ENCODE assay signal across 13 cellular contexts in the genomic region with DNA sequence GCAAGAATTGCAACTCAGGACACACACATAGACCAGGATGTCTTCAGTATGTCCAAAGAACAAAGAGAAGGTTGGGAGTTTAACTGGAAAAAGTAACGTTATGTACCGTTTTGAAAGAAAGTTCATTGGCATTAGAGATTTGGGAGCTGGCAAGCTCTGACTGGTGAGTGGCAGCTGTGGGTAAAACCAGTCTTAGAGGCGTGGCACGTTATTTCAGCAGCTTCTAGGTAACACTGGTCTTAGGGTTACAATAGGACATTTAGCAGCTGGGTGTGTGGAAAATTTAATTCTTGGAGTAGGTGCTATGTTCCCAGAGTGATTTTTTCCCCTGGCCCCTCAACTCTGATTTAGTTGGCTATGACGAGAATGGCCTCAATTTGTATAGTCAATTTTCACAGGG.
"Had no signal": no experiment of that assay in that cellular context is flagged by ENCODE, and none has a peak within 500 bp of the region (broad histone marks: within the 10 kb centered on the region; RNA-seq: fewer than 3 reads in every experiment).

No MANE protein-coding gene starts in this region.

- H3K27me3 ChIP-seq: brain microvascular endothelial cell, esophagus squamous epithelium, gastroesophageal sphincter, heart right ventricle had no signal

- H3K9me3 ChIP-seq: esophagus squamous epithelium had no signal

- H3K36me3 Mint-ChIP-seq: T-cell had no signal

- H3K27ac ChIP-seq: brain microvascular endothelial cell, gastroesophageal sphincter, heart right ventricle, WERI-Rb-1 had no signal

- H3K27ac Mint-ChIP-seq: activated B cell treated with CpG ODN at 0.5 μM for 24 hours; activated CD8-positive, alpha-beta T cell treated with anti-CD3 and anti-CD28 coated beads for 36 hours; T-cell; T-helper 1 cell treated with Interleukin-12 subunit alpha and Interleukin-12 subunit beta and Interleukin-4 antibody, amounts not matched to agents 30 μg/mL and 1 μg/mL, for 36 hours had no signal

- H3K36me3 ChIP-seq: brain microvascular endothelial cell, esophagus squamous epithelium, gastroesophageal sphincter, heart right ventricle, WERI-Rb-1 had no signal

- H3K9me3 Mint-ChIP-seq: activated CD8-positive, alpha-beta T cell treated with anti-CD3 and anti-CD28 coated beads for 36 hours; activated T-cell treated with anti-CD3 and anti-CD28 coated beads, Interleukin-2, amount 50 U/mL, for 4 hours; activated T-helper 17 cell treated with anti-CD3 and anti-CD28 coated beads, Interleukin-2, amount 50 U/mL, for 72 hours; T-helper 1 cell treated with Interleukin-12 subunit alpha and Interleukin-12 subunit beta and Interleukin-4 antibody, amounts not matched to agents 30 μg/mL and 1 μg/mL, for 36 hours had no signal

- H3K4me3 Mint-ChIP-seq: activated B cell treated with CpG ODN at 0.5 μM for 24 hours; activated CD8-positive, alpha-beta T cell treated with anti-CD3 and anti-CD28 coated beads for 36 hours; activated naive CD8-positive, alpha-beta T cell; activated T-cell treated with anti-CD3 and anti-CD28 coated beads, Interleukin-2, amount 50 U/mL, for 4 hours; T-cell; T-helper 1 cell treated with Interleukin-12 subunit alpha and Interleukin-12 subunit beta and Interleukin-4 antibody, amounts not matched to agents 30 μg/mL and 1 μg/mL, for 36 hours had no signal

- H3K27me3 Mint-ChIP-seq: activated B cell treated with CpG ODN at 0.5 μM for 24 hours; activated CD8-positive, alpha-beta T cell treated with anti-CD3 and anti-CD28 coated beads for 36 hours; activated naive CD8-positive, alpha-beta T cell; activated T-helper 17 cell treated with anti-CD3 and anti-CD28 coated beads, Interleukin-2, amount 50 U/mL, for 72 hours; T-cell had no signal

- H3K4me3 ChIP-seq: esophagus squamous epithelium, gastroesophageal sphincter, heart right ventricle had no signal

- DNase-seq: cortex of kidney, esophagus squamous epithelium had no signal
